8 cellular contexts compared by ENCODE assay signal in genomic region chr11:129192150-129192549, GRCh38. TPM values are rescaled to one million over a fixed set of nuclear protein-coding genes. Genes with fewer than 3 reads are reported as not detected.
DNase-seq lines count a peak whose midpoint lies in the region; ATAC-seq, FAIRE-seq and TF ChIP-seq lines count a peak whose summit lies in the region.

Gene ARHGAP32 (minus strand): TSS chr11:129192325. CDS start chr11:129192198, 127 bp downstream.

- H3K4me2 ChIP-seq in OCI-LY3 (ENCODE audit: low read length), result peak within 1 kb of the TSS; percentile 29; the same call in 1 of the 2 replicates

- H3K27ac ChIP-seq in OCI-LY3 (ENCODE audit: low read length) (no peak within 1 kb of the TSS), esophagus squamous epithelium (peak within 1 kb of the TSS; percentile 77 to 89 (median 86)), pancreas (no peak within 1 kb of the TSS)

- TF ChIP-seq POLR2A in esophagus squamous epithelium (IDR thresholded peaks at IDR 0.05), result no peak

- H3K36me3 ChIP-seq in OCI-LY3 (replicated peaks; ENCODE audit: low read depth, low read length) (no peaks in the 10 kb centered on the region), esophagus squamous epithelium (no peaks in the 10 kb centered on the region), pancreas (no peaks in the 10 kb centered on the region)

- H3K27me3 ChIP-seq in OCI-LY3 (ENCODE audit: low read depth, low read length) (no peaks in the 10 kb centered on the region; the same call in 1 of the 2 replicates), esophagus squamous epithelium (no peaks in the 10 kb centered on the region), pancreas (no peaks in the 10 kb centered on the region)

- H3K9me3 ChIP-seq in OCI-LY3 (ENCODE audit: insufficient read depth, low read length), result no peaks in the 10 kb centered on the region
- H3K9me3 ChIP-seq in esophagus squamous epithelium, result no peaks in the 10 kb centered on the region
- no peaks in the 10 kb centered on the region for H3K9me3 ChIP-seq in pancreas

- no peaks in the 10 kb centered on the region for H3K79me2 ChIP-seq in OCI-LY3 (ENCODE audit: low read length)

- WGBS in esophagus squamous epithelium, 2 donors, result 33 to 74% methylated on average over 2 of the region's 2 CpGs
- WGBS in pancreas, 2 donors, result 88 to 90% methylated on average over 2 of the region's 2 CpGs

- peaks cover 12% of the 10 kb centered on the region for H3K4me1 ChIP-seq in OCI-LY3 (ENCODE audit: low read length)
- H3K4me1 ChIP-seq in esophagus squamous epithelium, result peaks cover 5 to 42% (median 13%) of the 10 kb centered on the region in 3 donors
- H3K4me1 ChIP-seq in pancreas, result peaks cover 12 to 15% (median 13%) of the 10 kb centered on the region in 3 donors

- ATAC-seq in pancreas, result peak in 3 of 4 donors; percentile 39 to 70 (median 63)
- ATAC-seq in GM18498 (IDR thresholded peaks at IDR 0.05; ENCODE audit: unreplicated experiment), result no peak

- intact Hi-C loops in esophagus squamous epithelium (cut with DNase I), result no loop called here
- intact Hi-C loops in pancreas (cut with DNase I), result no loop called here

- no peak within 1 kb of the TSS for H3K4me3 ChIP-seq in OCI-LY3 (ENCODE audit: low read length)
- H3K4me3 ChIP-seq in esophagus squamous epithelium, result peak within 1 kb of the TSS; percentile 21 to 54 (median 40)
- no peak within 1 kb of the TSS for H3K4me3 ChIP-seq in pancreas

- no peak for TF ChIP-seq CTCF in OCI-LY3 (IDR thresholded peaks at IDR 0.05; ENCODE audit: low read depth, low read length)
- peak in 1 of 6 experiments; percentile 12 for TF ChIP-seq CTCF in esophagus squamous epithelium (IDR thresholded peaks at IDR 0.05)
- no peak for TF ChIP-seq CTCF in pancreas (IDR thresholded peaks at IDR 0.05)

- peak; percentile 22 for DNase-seq in DMS153 treated with DMSO at 0.1 percent for 48 hours (lab: John Stamatoyannopoulos, UW; ENCODE audit: unreplicated experiment)
- no peak for DNase-seq in esophagus squamous epithelium (lab: John Stamatoyannopoulos, UW)
- DNase-seq in pancreas, result no peak
- DNase-seq in NCI-H2029 (lab: John Stamatoyannopoulos, UW), result no peak
- no peak for DNase-seq in effector CD4-positive, alpha-beta T cell
- DNase-seq in HuH-7 (ENCODE audit: low spot score), result no peak

- 0 out of 2 replicates have a peak within 1 kb of the TSS, but pooled peaks have one; percentile 39 for H2AFZ ChIP-seq in OCI-LY3 (ENCODE audit: low read depth, low read length)

- no peaks in the 10 kb centered on the region for H4K20me1 ChIP-seq in OCI-LY3 (ENCODE audit: insufficient read depth, low read length)

- FAIRE-seq in pancreas (lab: Jason Lieb, UNC), result no peak

- H3K9ac ChIP-seq in OCI-LY3 (ENCODE audit: low read length), result no peak within 1 kb of the TSS

RNA-seq across cellular contexts. Expression of gene ARHGAP32, which starts in this region (rescaled TPM):
- 10 to 100 TPM; 33.5 to 73.6 (median 61.0) TPM for total RNA-seq in esophagus squamous epithelium
- 10 to 100 TPM; 16.9 to 36.6 (median 22.9) TPM for total RNA-seq in pancreas
- 1 to 10 TPM; 5.0 to 8.6 TPM for polyA plus RNA-seq in pancreas

Comparison
In these comparisons a context has a peak if more than half of its experiments do, and no peak if none do; other contexts are left out.
1. H3K27ac ChIP-seq: peak in esophagus squamous epithelium (4 of 4); none in OCI-LY3 (single experiment) and pancreas (0 of 4).
2. H3K4me3 ChIP-seq: peak in esophagus squamous epithelium (4 of 4); none in OCI-LY3 (single experiment) and pancreas (0 of 4).